Comparison of ENCODE assay signal across 11 cellular contexts in genomic region chr20:50320005-50320909, GRCh38.
A peak's percentile ranks its signal among the peaks of the same experiment; 100 is the strongest.
DNase-seq lines count a peak whose midpoint lies in the region; FAIRE-seq and TF ChIP-seq lines count a peak whose summit lies in the region.
"Had no signal": no experiment of that assay in that cellular context is flagged by ENCODE, and none has a peak within 500 bp of the region (broad histone marks: within the 10 kb centered on the region; RNA-seq: fewer than 3 reads in every experiment).

No MANE protein-coding gene starts in this region.

- H3K27me3 Mint-ChIP-seq in mesothelial cell of epicardium (ENCODE audit: low read depth): no peaks in the 10 kb centered on the region
- peaks cover 30% of the 10 kb centered on the region for H3K27me3 Mint-ChIP-seq in activated CD4-positive, alpha-beta memory T cell treated with anti-CD3 and anti-CD28 coated beads, Interleukin-2, amount 10 ng/mL, durations not matched to agents 7 days and 5 days

- no peaks in the 10 kb centered on the region for H3K9me3 ChIP-seq in thyroid gland

- peaks cover 4% of the 10 kb centered on the region for H3K9me3 Mint-ChIP-seq in mesothelial cell of epicardium
- no peaks in the 10 kb centered on the region for H3K9me3 Mint-ChIP-seq in activated CD4-positive, alpha-beta memory T cell treated with anti-CD3 and anti-CD28 coated beads, Interleukin-2, amount 10 ng/mL, durations not matched to agents 7 days and 5 days

- H3K27ac Mint-ChIP-seq in mesothelial cell of epicardium: peak overlapping the region; percentile 95
- H3K27ac Mint-ChIP-seq in activated CD4-positive, alpha-beta memory T cell treated with anti-CD3 and anti-CD28 coated beads, Interleukin-2, amount 10 ng/mL, durations not matched to agents 7 days and 5 days: no peak overlapping the region

- H3K27me3 ChIP-seq in bronchial epithelial cell (ENCODE audit: control insufficient read depth, insufficient read depth, low read length) (no peaks in the 10 kb centered on the region), thyroid gland (no peaks in the 10 kb centered on the region)

- peaks cover 23% of the 10 kb centered on the region for H3K4me1 Mint-ChIP-seq in mesothelial cell of epicardium
- H3K4me1 Mint-ChIP-seq in activated CD4-positive, alpha-beta memory T cell treated with anti-CD3 and anti-CD28 coated beads, Interleukin-2, amount 10 ng/mL, durations not matched to agents 7 days and 5 days: peaks cover 4% of the 10 kb centered on the region

- peak overlapping the region; percentile 45 for H3K4me3 Mint-ChIP-seq in mesothelial cell of epicardium
- no peak overlapping the region for H3K4me3 Mint-ChIP-seq in activated CD4-positive, alpha-beta memory T cell treated with anti-CD3 and anti-CD28 coated beads, Interleukin-2, amount 10 ng/mL, durations not matched to agents 7 days and 5 days

- WGBS in thyroid gland, 2 donors: 78 to 79% methylated on average over 13 of the region's 13 CpGs

- H3K4me1 ChIP-seq in thyroid gland: peaks cover 22 to 48% of the 10 kb centered on the region in 2 donors

- CTCF ChIA-PET in activated CD4-positive, alpha-beta memory T cell treated with anti-CD3 and anti-CD28 coated beads, Interleukin-2, amount 10 ng/mL, durations not matched to agents 7 days and 5 days (lab: Charles Lee): no interaction called here

- no peak for TF ChIP-seq CTCF in bronchial epithelial cell (IDR thresholded peaks at IDR 0.05; ENCODE audit: insufficient read depth, low read length, severe bottlenecking)
- TF ChIP-seq CTCF in mesothelial cell of epicardium (IDR thresholded peaks at IDR 0.05; ENCODE audit: unreplicated experiment): no peak
- no peak for TF ChIP-seq CTCF in thyroid gland (IDR thresholded peaks at IDR 0.05)

- no peak for TF ChIP-seq POLR2A in thyroid gland (IDR thresholded peaks at IDR 0.05)

- peak overlapping the region; percentile 28 for H3K4me3 ChIP-seq in bronchial epithelial cell (ENCODE audit: low read depth, low read length)
- H3K4me3 ChIP-seq in thyroid gland (replicated peaks in 1 of 3): peak overlapping the region in 1 of 3 donors; percentile 33

- intact Hi-C loops in thyroid gland (cut with DNase I): no loop called here

- DNase-seq in NCI-H226: peak; percentile 67
- DNase-seq in bronchial epithelial cell (ENCODE audit: low read depth): no peak
- no peak for DNase-seq in mesothelial cell of epicardium (ENCODE audit: low spot score in 2 of 2, unreplicated experiment in 2 of 2)
- no peak for DNase-seq in thyroid gland
- DNase-seq in COLO668 (lab: John Stamatoyannopoulos, UW; ENCODE audit: unreplicated experiment): no peak
- no peak for DNase-seq in NCI-H2171 treated with DMSO at 0.1 percent for 48 hours (lab: John Stamatoyannopoulos, UW)
- DNase-seq in activated CD4-positive, alpha-beta memory T cell treated with anti-CD3 and anti-CD28 coated beads, Interleukin-2, amount 10 ng/mL, durations not matched to agents 7 days and 5 days: no peak
- DNase-seq in NCI-H1694 (lab: John Stamatoyannopoulos, UW): no peak
- DNase-seq: activated gamma-delta T cell had no signal

- FAIRE-seq in bronchial epithelial cell (lab: Jason Lieb, UNC): no peak
- FAIRE-seq: G401.6, islet of Langerhans had no signal

- no peaks in the 10 kb centered on the region for H3K36me3 ChIP-seq in bronchial epithelial cell (ENCODE audit: control insufficient read depth, insufficient read depth, low read length)
- no peaks in the 10 kb centered on the region for H3K36me3 ChIP-seq in thyroid gland

- peak overlapping the region; percentile 91 to 97 (median 92) for H3K27ac ChIP-seq in thyroid gland

- POLR2A ChIA-PET in activated CD4-positive, alpha-beta memory T cell treated with anti-CD3 and anti-CD28 coated beads, Interleukin-2, amount 10 ng/mL, durations not matched to agents 7 days and 5 days (lab: Charles Lee): interaction anchor here (0.7 kb wide), 1 partner anchor 16 kb away, joined by 3 read pairs; no protein-coding TSS in a partner anchor

- no peaks in the 10 kb centered on the region for H3K36me3 Mint-ChIP-seq in mesothelial cell of epicardium
- peaks cover 2% of the 10 kb centered on the region for H3K36me3 Mint-ChIP-seq in activated CD4-positive, alpha-beta memory T cell treated with anti-CD3 and anti-CD28 coated beads, Interleukin-2, amount 10 ng/mL, durations not matched to agents 7 days and 5 days (ENCODE audit: low read depth)
